Comparison of ENCODE assay signal across 23 cellular contexts in genomic region chr9:86642721-86643120, GRCh38.
"Had no signal": no experiment of that assay in that cellular context is flagged by ENCODE, and none has a peak within 500 bp of the region (broad histone marks: within the 10 kb centered on the region; RNA-seq: fewer than 3 reads in every experiment).

No MANE protein-coding gene starts in this region.

- H3K27ac Mint-ChIP-seq: effector memory CD8-positive, alpha-beta T cell; memory B cell; mesothelial cell of epicardium; naive B cell; natural killer cell treated with Interleukin-12 subunit alpha and Interleukin-12 subunit beta and Interleukin-15 and Interleukin-18, amount 100 ng/mL, for 72 hours; stimulated activated naive CD8-positive, alpha-beta T cell treated with anti-CD3 and anti-CD28 coated beads, Interleukin-15, amount 100 ng/mL, for 72 hours had no signal

- H3K9me3 Mint-ChIP-seq: effector memory CD8-positive, alpha-beta T cell; memory B cell; mesothelial cell of epicardium; natural killer cell treated with Interleukin-12 subunit alpha and Interleukin-12 subunit beta and Interleukin-15 and Interleukin-18, amount 100 ng/mL, for 72 hours; stimulated activated naive CD8-positive, alpha-beta T cell treated with anti-CD3 and anti-CD28 coated beads, Interleukin-15, amount 100 ng/mL, for 72 hours had no signal

- H3K27me3 ChIP-seq: gastrocnemius medialis, neutrophil, pancreas, right lobe of liver, suprapubic skin had no signal

- H3K36me3 Mint-ChIP-seq: memory B cell; mesothelial cell of epicardium; naive B cell; natural killer cell treated with Interleukin-12 subunit alpha and Interleukin-12 subunit beta and Interleukin-15 and Interleukin-18, amount 100 ng/mL, for 72 hours had no signal

- H3K36me3 ChIP-seq: gastrocnemius medialis, neutrophil, pancreas, right lobe of liver, suprapubic skin, transverse colon had no signal

- H3K4me3 Mint-ChIP-seq: effector memory CD8-positive, alpha-beta T cell; memory B cell; mesothelial cell of epicardium; naive B cell; natural killer cell treated with Interleukin-12 subunit alpha and Interleukin-12 subunit beta and Interleukin-15 and Interleukin-18, amount 100 ng/mL, for 72 hours; stimulated activated naive CD8-positive, alpha-beta T cell treated with anti-CD3 and anti-CD28 coated beads, Interleukin-15, amount 100 ng/mL, for 72 hours had no signal

- H3K9me3 ChIP-seq: gastrocnemius medialis, mucosa of descending colon, neutrophil, pancreas, right lobe of liver, suprapubic skin, transverse colon had no signal

- H3K4me1 Mint-ChIP-seq: memory B cell; stimulated activated naive CD8-positive, alpha-beta T cell treated with anti-CD3 and anti-CD28 coated beads, Interleukin-15, amount 100 ng/mL, for 72 hours had no signal

- H3K27ac ChIP-seq: gastrocnemius medialis, neutrophil, pancreas, right lobe of liver, suprapubic skin, transverse colon had no signal

- DNase-seq: cortex of kidney; effector memory CD8-positive, alpha-beta T cell; gastrocnemius medialis; head of caudate nucleus; kidney; mucosa of descending colon; naive B cell; pancreas; retina; right lobe of liver; small intestine; stimulated activated CD4-positive, alpha-beta T cell treated with anti-CD3 and anti-CD28 coated beads, Interleukin-15, amount 100 ng/mL, for 24 hours; stimulated activated CD4-positive, alpha-beta T cell treated with anti-CD3 and anti-CD28 coated beads, Interleukin-2, amount 100 ng/mL, for 48 hours; stimulated activated naive CD4-positive, alpha-beta T cell; stimulated activated naive CD8-positive, alpha-beta T cell treated with anti-CD3 and anti-CD28 coated beads, Interleukin-15, amount 100 ng/mL, for 72 hours; transverse colon had no signal

- H3K4me3 ChIP-seq: gastrocnemius medialis, lung, mucosa of descending colon, pancreas, right lobe of liver, suprapubic skin, transverse colon had no signal

- ATAC-seq: effector memory CD8-positive, alpha-beta T cell; gastrocnemius medialis; left lobe of liver; mucosa of descending colon; pancreas; right lobe of liver; stimulated activated naive CD8-positive, alpha-beta T cell treated with anti-CD3 and anti-CD28 coated beads, Interleukin-15, amount 100 ng/mL, for 72 hours had no signal

- H3K4me1 ChIP-seq: gastrocnemius medialis, right lobe of liver had no signal
